25 cellular contexts compared by ENCODE assay signal in the genomic region with DNA sequence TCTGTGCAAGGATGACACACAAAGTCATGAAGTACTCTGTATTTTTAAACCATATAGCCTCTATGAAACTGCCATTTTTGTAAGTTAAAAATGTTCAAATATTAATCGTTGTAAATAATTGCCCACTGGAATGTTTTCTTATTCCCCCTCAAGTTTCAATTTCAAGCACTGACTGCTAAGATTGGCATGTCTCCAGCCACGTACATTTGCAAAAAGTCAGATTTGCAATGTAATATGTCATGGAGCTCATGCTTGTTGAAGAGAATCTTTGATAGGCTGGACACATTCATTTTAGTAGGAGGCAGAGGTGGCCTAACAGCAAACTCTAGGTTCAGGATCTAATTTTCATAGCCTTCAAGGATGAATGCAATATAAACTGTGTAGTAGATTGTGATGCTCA.
DNase-seq lines count a peak whose midpoint lies in the region; FAIRE-seq and TF ChIP-seq lines count a peak whose summit lies in the region.
"Had no signal": no experiment of that assay in that cellular context is flagged by ENCODE, and none has a peak within 500 bp of the region (broad histone marks: within the 10 kb centered on the region; RNA-seq: fewer than 3 reads in every experiment).

No MANE protein-coding gene starts in this region.

- no peak overlapping the region for H3K9ac ChIP-seq in keratinocyte (ENCODE audit: control insufficient read depth, extremely low read depth, insufficient read depth, low read length)
- H3K9ac ChIP-seq: GM23248 had no signal

- H3K9me3 ChIP-seq in keratinocyte (ENCODE audit: control insufficient read depth, low read depth, low read length) (no peaks in the 10 kb centered on the region), sigmoid colon (no peaks in the 10 kb centered on the region)
- H3K9me3 ChIP-seq: BE2C, HAP-1, MG63 had no signal

- no peaks in the 10 kb centered on the region for H3K4me1 Mint-ChIP-seq in activated naive CD8-positive, alpha-beta T cell treated with anti-CD3 and anti-CD28 coated beads for 36 hours
- H3K4me1 Mint-ChIP-seq: CD4-positive, CD25-positive, alpha-beta regulatory T cell had no signal

- 86 to 89% methylated on average over 2 of the region's 2 CpGs for WGBS in sigmoid colon, 2 donors

- TF ChIP-seq CTCF in brain microvascular endothelial cell (IDR thresholded peaks at IDR 0.05; ENCODE audit: low read depth, low read length, missing control alignments) (no peak), keratinocyte (optimal IDR thresholded peaks at IDR 0.05 in 1 of 3, IDR thresholded peaks at IDR 0.05 in 1 of 3, conservative IDR thresholded peaks at IDR 0.05 in 1 of 3; ENCODE audit: extremely low read depth in 1 of 3, insufficient read depth in 2 of 3, low read length in 3 of 3) (no peak), sigmoid colon (IDR thresholded peaks at IDR 0.05) (no peak)

- H3K27ac ChIP-seq in ACC112 (ENCODE audit: low read depth, low read length) (0 out of 2 replicates have a peak overlapping the region, but pooled peaks have one; percentile 85), brain microvascular endothelial cell (peak overlapping the region; percentile 78), keratinocyte (ENCODE audit: control insufficient read depth, insufficient read depth, low read length) (no peak overlapping the region), sigmoid colon (peak overlapping the region in 3 of 4 donors; percentile 64 to 99 (median 97))
- H3K27ac ChIP-seq: GM23248 had no signal

- DNase-seq in brain microvascular endothelial cell (peak; percentile 32), keratinocyte (ENCODE audit: low read depth, low spot score) (no peak), sigmoid colon (no peak), GM12892 (ENCODE audit: insufficient read length) (no peak), NCI-H2107 (lab: John Stamatoyannopoulos, UW) (no peak)
- no peak for DNase-seq in activated naive CD8-positive, alpha-beta T cell treated with anti-CD3 and anti-CD28 coated beads for 36 hours
- DNase-seq: BE2C; CD4-positive, CD25-positive, alpha-beta regulatory T cell; COR-L47; DMS 273 treated with DMSO at 0.1 percent for 48 hours; DND-41; GM23248; Karpas-422; MG63; NCI-H1092; NCI-H1436 treated with DMSO at 0.1 percent for 48 hours; NCI-H2029 treated with DMSO at 0.1 percent for 48 hours; NCI-H748 treated with DMSO at 0.1 percent for 48 hours; NK-92 treated with Interleukin-12 subunit alpha and Interleukin-12 subunit beta, amount 100 ng/mL, for 24 hours; SHP77 had no signal

- no peak overlapping the region for H3K4me2 ChIP-seq in keratinocyte (ENCODE audit: control insufficient read depth, extremely low read depth, insufficient read depth, low read depth, low read length)

- H3K79me2 ChIP-seq in ACC112 (ENCODE audit: control insufficient read depth, insufficient read depth, low read length, unreplicated experiment) (peaks cover 61% of the 10 kb centered on the region), keratinocyte (ENCODE audit: control insufficient read depth, insufficient read depth, low read length) (peaks cover 72% of the 10 kb centered on the region)

- no peak overlapping the region for H3K4me3 Mint-ChIP-seq in activated naive CD8-positive, alpha-beta T cell treated with anti-CD3 and anti-CD28 coated beads for 36 hours
- H3K4me3 Mint-ChIP-seq: CD4-positive, CD25-positive, alpha-beta regulatory T cell; IgD-negative memory B cell had no signal

- H3K4me1 ChIP-seq in ACC112 (ENCODE audit: control insufficient read depth, insufficient read depth, low read length, unreplicated experiment) (peaks cover 71% of the 10 kb centered on the region), keratinocyte (ENCODE audit: control insufficient read depth, extremely low read depth, insufficient read depth, low read length) (peaks cover 13% of the 10 kb centered on the region), sigmoid colon (peaks cover 0 to 85% (median 74%) of the 10 kb centered on the region in 4 donors)
- H3K4me1 ChIP-seq: HAP-1 had no signal

- dilution Hi-C loops in keratinocyte (cut with MboI; ENCODE audit: extremely low pct_ligation_motif_present, low sequenced_read_pairs) = no loop called here

- TF ChIP-seq POLR2A in sigmoid colon (IDR thresholded peaks at IDR 0.05) (no peak), GM12892 (IDR thresholded peaks at IDR 0.05; ENCODE audit: low read depth, low read length) (no peak)

- H3K9me3 Mint-ChIP-seq in activated naive CD8-positive, alpha-beta T cell treated with anti-CD3 and anti-CD28 coated beads for 36 hours = no peaks in the 10 kb centered on the region
- H3K9me3 Mint-ChIP-seq: IgD-negative memory B cell had no signal

- peaks cover 16% of the 10 kb centered on the region for H3K27me3 Mint-ChIP-seq in activated naive CD8-positive, alpha-beta T cell treated with anti-CD3 and anti-CD28 coated beads for 36 hours
- H3K27me3 Mint-ChIP-seq: IgD-negative memory B cell had no signal

- no peak overlapping the region for H3K27ac Mint-ChIP-seq in activated naive CD8-positive, alpha-beta T cell treated with anti-CD3 and anti-CD28 coated beads for 36 hours
- H3K27ac Mint-ChIP-seq: CD4-positive, CD25-positive, alpha-beta regulatory T cell; IgD-negative memory B cell had no signal

- in situ Hi-C loops in brain microvascular endothelial cell (cut with HindIII; ENCODE audit: low pct_ligation_motif_present, low sequenced_read_pairs) = no loop called here

- FAIRE-seq in keratinocyte (lab: Jason Lieb, UNC) (peak; percentile 58), GM12892 (lab: Jason Lieb, UNC) (no peak)
- FAIRE-seq: G401.6, HTR-8/SVneo had no signal

- peaks cover 17% of the 10 kb centered on the region for H3K36me3 ChIP-seq in ACC112 (ENCODE audit: insufficient read depth, low read length)
- H3K36me3 ChIP-seq in brain microvascular endothelial cell (replicated peaks) = peaks cover 22% of the 10 kb centered on the region
- H3K36me3 ChIP-seq in keratinocyte (ENCODE audit: control insufficient read depth in 2 of 2, extremely low read depth in 1 of 2, insufficient read depth in 2 of 2, low read length in 2 of 2) = peaks cover 20 to 45% of the 10 kb centered on the region in 2 experiments
- H3K36me3 ChIP-seq in sigmoid colon = peaks cover 0 to 63% (median 14%) of the 10 kb centered on the region in 4 donors

- no peaks in the 10 kb centered on the region for H3K27me3 ChIP-seq in ACC112 (ENCODE audit: insufficient read depth, low read length)
- no peaks in the 10 kb centered on the region for H3K27me3 ChIP-seq in brain microvascular endothelial cell (replicated peaks)
- no peaks in the 10 kb centered on the region for H3K27me3 ChIP-seq in keratinocyte (ENCODE audit: control insufficient read depth, extremely low read depth, insufficient read depth, low read length)
- H3K27me3 ChIP-seq in sigmoid colon = no peaks in the 10 kb centered on the region
- H3K27me3 ChIP-seq: BE2C, MG63 had no signal

- H2AFZ ChIP-seq in ACC112 (ENCODE audit: low read length, unreplicated experiment) (no peak overlapping the region), keratinocyte (ENCODE audit: control insufficient read depth, low read length) (no peak overlapping the region)
- H2AFZ ChIP-seq: GM23248 had no signal

- H4K20me1 ChIP-seq in keratinocyte (ENCODE audit: control insufficient read depth, extremely low read depth, insufficient read depth, low read length) = no peaks in the 10 kb centered on the region

- H3K4me3 ChIP-seq in ACC112 (ENCODE audit: low read depth, low read length) = peak overlapping the region; percentile 17; the same call in 1 of the 2 replicates
- H3K4me3 ChIP-seq in brain microvascular endothelial cell (ENCODE audit: low read depth, low read length) = no peak overlapping the region
- no peak overlapping the region for H3K4me3 ChIP-seq in keratinocyte (ENCODE audit: control insufficient read depth in 2 of 3, extremely low read depth in 1 of 3, insufficient read depth in 2 of 3, low read depth in 1 of 3, low read length in 3 of 3)
- no peak overlapping the region for H3K4me3 ChIP-seq in sigmoid colon
- H3K4me3 ChIP-seq: GM23248, HAP-1, MG63 had no signal

- no peaks in the 10 kb centered on the region for H3K36me3 Mint-ChIP-seq in activated naive CD8-positive, alpha-beta T cell treated with anti-CD3 and anti-CD28 coated beads for 36 hours

- no peak for TF ChIP-seq EP300 in sigmoid colon (IDR thresholded peaks at IDR 0.05)

- no peaks in the 10 kb centered on the region for H3K9me1 ChIP-seq in keratinocyte (ENCODE audit: control insufficient read depth, extremely low read depth, insufficient read depth, low read length)

- intact Hi-C loops in sigmoid colon (cut with DNase I) = no loop called here
